ENCODE assay signal across 11 cellular contexts in genomic region chr2:224970311-224970710, GRCh38.
DNase-seq lines count a peak whose midpoint lies in the region; ATAC-seq and TF ChIP-seq lines count a peak whose summit lies in the region.
"Had no signal": no experiment of that assay in that cellular context is flagged by ENCODE, and none has a peak within 500 bp of the region (broad histone marks: within the 10 kb centered on the region; RNA-seq: fewer than 3 reads in every experiment).

No MANE protein-coding gene starts in this region.

- no peaks in the 10 kb centered on the region for H3K9me3 ChIP-seq in CD4-positive, alpha-beta T cell (ENCODE audit: control insufficient read depth, low read length)
- no peaks in the 10 kb centered on the region for H3K9me3 ChIP-seq in uterus

- TF ChIP-seq POLR2A in uterus (IDR thresholded peaks at IDR 0.05): no peak

- no peak overlapping the region for H3K4me3 ChIP-seq in uterus

- no peak overlapping the region for H3K27ac ChIP-seq in CD4-positive, alpha-beta T cell (ENCODE audit: low read depth, low read length)
- H3K27ac ChIP-seq in uterus: no peak overlapping the region
- H3K27ac ChIP-seq: C4-2B had no signal

- no peaks in the 10 kb centered on the region for H3K27me3 Mint-ChIP-seq in CD4-positive, alpha-beta T cell
- H3K27me3 Mint-ChIP-seq in central memory CD8-positive, alpha-beta T cell: no peaks in the 10 kb centered on the region

- no peak for ATAC-seq in CD4-positive, alpha-beta T cell (ENCODE audit: poor library complexity)
- ATAC-seq in GM19035 (IDR thresholded peaks at IDR 0.05; ENCODE audit: unreplicated experiment) (peak; percentile 41), HG03159 (IDR thresholded peaks at IDR 0.05; ENCODE audit: unreplicated experiment) (peak; percentile 40), GM18873 (IDR thresholded peaks at IDR 0.05; ENCODE audit: low FRiP score, unreplicated experiment) (no peak)
- ATAC-seq in central memory CD8-positive, alpha-beta T cell (replicated peaks; ENCODE audit: extremely low read depth, poor library complexity, severe bottlenecking): no peak

- POLR2A ChIA-PET in CD4-positive, alpha-beta T cell (lab: Charles Lee): interaction anchor here (0.8 to 1.6 kb wide), 2 partner anchors 25 to 74 kb away, joined by 3 to 6 read pairs; no protein-coding TSS in a partner anchor

- no peaks in the 10 kb centered on the region for H3K27me3 ChIP-seq in CD4-positive, alpha-beta T cell (ENCODE audit: control insufficient read depth, insufficient read depth, low read length)
- H3K27me3 ChIP-seq in uterus: no peaks in the 10 kb centered on the region

- peak overlapping the region; percentile 31 for H3K27ac Mint-ChIP-seq in CD4-positive, alpha-beta T cell
- H3K27ac Mint-ChIP-seq in central memory CD8-positive, alpha-beta T cell (ENCODE audit: low read depth): peak overlapping the region; percentile 67
- H3K27ac Mint-ChIP-seq: progenitor cell of endocrine pancreas had no signal

- no peaks in the 10 kb centered on the region for H3K4me1 ChIP-seq in uterus

- H3K36me3 ChIP-seq in uterus: no peaks in the 10 kb centered on the region

- no peak for TF ChIP-seq CTCF in CD4-positive, alpha-beta T cell (IDR thresholded peaks at IDR 0.05)
- TF ChIP-seq CTCF in uterus (IDR thresholded peaks at IDR 0.05): no peak

- no peak for DNase-seq in CD4-positive, alpha-beta T cell
- no peak for DNase-seq in central memory CD8-positive, alpha-beta T cell (ENCODE audit: low spot score in 2 of 2)
- no peak for DNase-seq in uterus
- DNase-seq in NCI-H1930 (lab: John Stamatoyannopoulos, UW): no peak
- no peak for DNase-seq in cerebellar nuclear complex (lab: John Stamatoyannopoulos, UW)
- DNase-seq: NCI-H2171 treated with DMSO at 0.1 percent for 48 hours had no signal

- intact Hi-C loops in CD4-positive, alpha-beta T cell (cut with DNase I, micrococcal nuclease): no loop called here
- intact Hi-C loops in uterus (cut with DNase I; ENCODE audit: low total_unique reads): no loop called here

- H3K9me3 Mint-ChIP-seq in CD4-positive, alpha-beta T cell: no peaks in the 10 kb centered on the region
- no peaks in the 10 kb centered on the region for H3K9me3 Mint-ChIP-seq in central memory CD8-positive, alpha-beta T cell

- H3K4me1 Mint-ChIP-seq in CD4-positive, alpha-beta T cell (ENCODE audit: low read depth): peaks cover 72% of the 10 kb centered on the region
- H3K4me1 Mint-ChIP-seq in central memory CD8-positive, alpha-beta T cell: peaks cover 57% of the 10 kb centered on the region

- peak overlapping the region; percentile 11 for H3K4me3 Mint-ChIP-seq in CD4-positive, alpha-beta T cell
- H3K4me3 Mint-ChIP-seq in central memory CD8-positive, alpha-beta T cell: no peak overlapping the region

- peaks cover 31% of the 10 kb centered on the region for H3K36me3 Mint-ChIP-seq in CD4-positive, alpha-beta T cell (ENCODE audit: low read depth)
- peaks cover 2% of the 10 kb centered on the region for H3K36me3 Mint-ChIP-seq in central memory CD8-positive, alpha-beta T cell (ENCODE audit: insufficient read depth)

- CTCF ChIA-PET in CD4-positive, alpha-beta T cell (lab: Charles Lee): interaction anchor here (1.9 kb wide), 1 partner anchor 13 kb away, joined by 4 read pairs; no protein-coding TSS in a partner anchor

Comparison
In these comparisons a context has a peak if more than half of its experiments do, and no peak if none do; other contexts are left out.
1. ATAC-seq: peak in GM19035 (single experiment) and HG03159 (single experiment); none in CD4-positive, alpha-beta T cell (single experiment), central memory CD8-positive, alpha-beta T cell (single experiment) and GM18873 (single experiment).